In the genomic region with DNA sequence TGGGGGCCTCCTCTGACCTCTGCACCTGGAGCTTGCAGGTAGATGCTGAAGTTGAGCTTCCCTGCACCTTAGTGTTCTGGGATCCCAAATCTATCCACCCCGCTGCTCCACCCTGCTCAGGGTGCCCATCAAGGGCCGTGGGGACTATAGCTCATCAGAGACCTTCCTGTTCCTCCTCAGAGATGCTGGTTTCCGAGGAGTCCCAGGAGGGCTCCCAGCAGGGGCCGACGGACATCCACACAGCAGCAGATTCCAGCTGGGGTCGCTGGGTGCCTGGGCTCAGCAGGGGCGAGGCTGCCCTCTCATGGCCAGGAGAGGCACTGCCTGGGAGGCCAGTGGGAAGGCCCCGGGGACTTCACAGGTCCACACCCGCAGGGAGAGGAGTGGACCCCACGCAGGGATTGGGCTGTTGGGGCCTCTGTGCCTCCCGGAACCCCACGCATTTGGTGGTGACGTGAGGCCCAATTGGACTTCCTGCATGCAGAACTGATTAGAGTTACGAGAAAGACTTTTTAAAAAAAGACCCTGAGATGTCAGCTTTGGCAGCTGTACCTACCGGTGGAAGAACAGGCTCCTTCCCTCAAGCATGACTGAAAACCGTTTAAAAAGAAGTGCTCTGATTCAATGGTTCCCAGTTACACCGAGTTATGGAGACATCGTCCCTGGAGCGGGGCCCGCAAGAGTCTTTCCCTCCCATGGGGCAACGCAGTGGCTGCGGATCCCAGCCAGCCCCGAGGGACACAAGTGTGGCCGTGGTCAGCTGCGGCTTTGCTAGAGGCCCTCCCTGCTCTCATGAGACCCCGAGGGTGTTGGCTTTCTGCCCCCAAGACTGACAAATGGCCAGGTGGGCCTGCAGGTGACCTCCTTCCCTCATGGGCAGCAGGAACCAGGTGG, we compare ENCODE assay signal across 8 cellular contexts. TPM values are rescaled to one million over a fixed set of nuclear protein-coding genes. Genes with fewer than 3 reads are reported as not detected.
A peak's percentile ranks its signal among the peaks of the same experiment; 100 is the strongest.
DNase-seq lines count a peak whose midpoint lies in the region; ATAC-seq and TF ChIP-seq lines count a peak whose summit lies in the region.

No MANE protein-coding gene starts in this region.

- no peak overlapping the region for H3K4me3 ChIP-seq in mucosa of descending colon

- peaks cover 15% of the 10 kb centered on the region for H3K27me3 Mint-ChIP-seq in activated CD8-positive, alpha-beta T cell treated with anti-CD3 and anti-CD28 coated beads, Interleukin-2, amount 10 ng/mL, durations not matched to agents 7 days and 5 days (ENCODE audit: low read depth)
- H3K27me3 Mint-ChIP-seq in effector memory CD8-positive, alpha-beta T cell: no peaks in the 10 kb centered on the region

- H3K9me3 Mint-ChIP-seq in activated CD8-positive, alpha-beta T cell treated with anti-CD3 and anti-CD28 coated beads, Interleukin-2, amount 10 ng/mL, durations not matched to agents 7 days and 5 days (ENCODE audit: insufficient read depth): no peaks in the 10 kb centered on the region
- H3K9me3 Mint-ChIP-seq in effector memory CD8-positive, alpha-beta T cell: no peaks in the 10 kb centered on the region

- H3K4me3 Mint-ChIP-seq in activated CD8-positive, alpha-beta T cell treated with anti-CD3 and anti-CD28 coated beads, Interleukin-2, amount 10 ng/mL, durations not matched to agents 7 days and 5 days: peak overlapping the region; percentile 63
- peak overlapping the region; percentile 54 to 67 for H3K4me3 Mint-ChIP-seq in effector memory CD8-positive, alpha-beta T cell

- DNase-seq in NCI-H510A treated with DMSO at 0.1 percent for 48 hours (lab: John Stamatoyannopoulos, UW): peak; percentile 4
- no peak for DNase-seq in NCI-H510A (lab: John Stamatoyannopoulos, UW)
- DNase-seq in NCI-H82 (lab: John Stamatoyannopoulos, UW): peak; percentile 80
- DNase-seq in activated CD8-positive, alpha-beta T cell treated with anti-CD3 and anti-CD28 coated beads, Interleukin-2, amount 10 ng/mL, durations not matched to agents 7 days and 5 days: peak; percentile 81
- peak; percentile 47 to 66 (median 57) for DNase-seq in effector memory CD8-positive, alpha-beta T cell
- DNase-seq in mucosa of descending colon: peak; percentile 80 to 85 (median 84)
- DNase-seq in stimulated activated CD8-positive, alpha-beta memory T cell treated with anti-CD3 and anti-CD28 coated beads, Interleukin-7, amount 100 ng/mL, for 1 hour (ENCODE audit: low read depth in 2 of 2): peak; percentile 36 to 43

- peak; percentile 94 for TF ChIP-seq CTCF in mucosa of descending colon (IDR thresholded peaks at IDR 0.05)

- peak; percentile 52 for ATAC-seq in HG03139 (IDR thresholded peaks at IDR 0.05; ENCODE audit: unreplicated experiment)
- ATAC-seq in activated CD8-positive, alpha-beta T cell treated with anti-CD3 and anti-CD28 coated beads, Interleukin-2, amount 10 ng/mL, durations not matched to agents 7 days and 5 days: peak; percentile 73
- peak; percentile 66 for ATAC-seq in effector memory CD8-positive, alpha-beta T cell (replicated peaks)
- ATAC-seq in mucosa of descending colon: peak; percentile 89

- peak overlapping the region; percentile 98 for H3K27ac Mint-ChIP-seq in activated CD8-positive, alpha-beta T cell treated with anti-CD3 and anti-CD28 coated beads, Interleukin-2, amount 10 ng/mL, durations not matched to agents 7 days and 5 days
- H3K27ac Mint-ChIP-seq in effector memory CD8-positive, alpha-beta T cell: peak overlapping the region; percentile 90 to 91

- no peaks in the 10 kb centered on the region for H3K36me3 Mint-ChIP-seq in activated CD8-positive, alpha-beta T cell treated with anti-CD3 and anti-CD28 coated beads, Interleukin-2, amount 10 ng/mL, durations not matched to agents 7 days and 5 days (ENCODE audit: low read depth)
- peaks cover 6% of the 10 kb centered on the region for H3K36me3 Mint-ChIP-seq in effector memory CD8-positive, alpha-beta T cell (ENCODE audit: insufficient read depth)

- H3K4me1 ChIP-seq in mucosa of descending colon (ENCODE audit: low read depth): peaks cover 2% of the 10 kb centered on the region

- H3K4me1 Mint-ChIP-seq in activated CD8-positive, alpha-beta T cell treated with anti-CD3 and anti-CD28 coated beads, Interleukin-2, amount 10 ng/mL, durations not matched to agents 7 days and 5 days (ENCODE audit: low read depth): peaks cover 44% of the 10 kb centered on the region
- H3K4me1 Mint-ChIP-seq in effector memory CD8-positive, alpha-beta T cell (ENCODE audit: low read depth in 2 of 2): peaks cover 22 to 23% of the 10 kb centered on the region in 2 donors

- no peaks in the 10 kb centered on the region for H3K9me3 ChIP-seq in mucosa of descending colon

- H3K36me3 ChIP-seq in mucosa of descending colon (ENCODE audit: low read depth): no peaks in the 10 kb centered on the region

- CTCF ChIA-PET in activated CD8-positive, alpha-beta T cell treated with anti-CD3 and anti-CD28 coated beads, Interleukin-2, amount 10 ng/mL, durations not matched to agents 7 days and 5 days (lab: Charles Lee): interaction anchor here (0.6 to 2.9 kb wide), 35 partner anchors 10 to 333 kb away, joined by 3 to 45 read pairs (median 4); partner anchors contain the start of genes MRGBP, RPS21 and SLCO4A1

- intact Hi-C loops in mucosa of descending colon (cut with DNase I, micrococcal nuclease): loop anchor here in 1 of 2 donors (5.0 kb wide), 1 partner anchor 120 kb away; no protein-coding TSS in a partner anchor

- POLR2A ChIA-PET in activated CD8-positive, alpha-beta T cell treated with anti-CD3 and anti-CD28 coated beads, Interleukin-2, amount 10 ng/mL, durations not matched to agents 7 days and 5 days (lab: Charles Lee): interaction anchor here (0.6 to 2.5 kb wide), 7 partner anchors 14 to 231 kb away, joined by 3 to 15 read pairs (median 3); partner anchors contain the start of gene SLCO4A1

RNA-seq across cellular contexts. Expression of gene SLCO4A1, which starts 25.3 kb away (rescaled TPM):
- 10 to 100 TPM; 79.4 to 79.9 TPM for total RNA-seq in activated CD8-positive, alpha-beta T cell treated with anti-CD3 and anti-CD28 coated beads, Interleukin-2, amount 10 ng/mL, durations not matched to agents 7 days and 5 days
- total RNA-seq in mucosa of descending colon: 10 to 100 TPM; 13.3 to 18.5 (median 15.0) TPM

Comparison
In these comparisons a context has a peak if more than half of its experiments do, and no peak if none do; other contexts are left out.
1. RNA of gene SLCO4A1, which starts 25.3 kb away (total RNA-seq): 79.4 to 79.9 TPM in activated CD8-positive, alpha-beta T cell treated with anti-CD3 and anti-CD28 coated beads, Interleukin-2, amount 10 ng/mL, durations not matched to agents 7 days and 5 days; 13.3 to 18.5 TPM in mucosa of descending colon; every median in the first group is over 4 times any median in the second.
2. Peak in every context shown above with its lines, with median percentiles within 50 percentile points of each other: ATAC-seq.